Comparison of ENCODE assay signal across 1 cellular context in the genomic region with DNA sequence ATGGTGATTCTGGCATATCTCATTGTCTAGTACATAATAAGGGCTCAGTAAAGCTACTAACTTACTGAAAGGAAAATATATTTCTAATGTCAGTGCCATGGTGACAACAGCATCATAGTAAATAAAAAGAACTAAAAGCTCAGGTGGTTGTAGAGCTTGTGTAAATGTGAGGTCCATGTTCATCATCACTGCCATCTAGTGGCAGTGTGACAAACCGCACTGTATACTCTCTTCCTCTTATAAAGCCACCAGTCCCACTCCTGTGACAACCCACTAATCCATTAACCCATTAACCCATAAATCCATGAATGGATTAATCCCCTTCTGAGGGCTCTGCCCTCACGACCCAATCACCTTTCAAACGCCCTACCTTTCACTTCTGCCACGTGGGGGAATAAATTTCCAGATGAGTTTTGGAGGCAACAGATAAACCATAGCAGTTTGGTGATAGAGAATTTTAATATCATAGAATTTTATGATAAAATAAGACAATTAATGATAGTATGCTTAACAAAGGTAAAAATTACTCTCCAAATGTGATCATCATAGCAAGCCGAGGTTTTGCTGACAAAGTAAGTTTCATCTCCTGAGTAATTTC.
A peak's percentile ranks its signal among the peaks of the same experiment; 100 is the strongest.
TF ChIP-seq lines count a peak whose summit lies in the region.

No MANE protein-coding gene starts in this region.

TF ChIP-seq in GM12878, 131 proteins besides CTCF, POLR2A, EP300 and RAD21 (continued from another document):
- 0 out of 2 replicates have a peak, but pooled peaks have one; percentile 24 for TF ChIP-seq ZNF687 (IDR thresholded peaks at IDR 0.05)
